ENCODE assay signal across 8 cellular contexts in genomic region chr2:45860136-45861106, GRCh38.
A peak's percentile ranks its signal among the peaks of the same experiment; 100 is the strongest.
DNase-seq lines count a peak whose midpoint lies in the region; ATAC-seq and TF ChIP-seq lines count a peak whose summit lies in the region.

No MANE protein-coding gene starts in this region.

- in situ Hi-C loops in gastrocnemius medialis (cut with MboI; ENCODE audit: low sequenced_read_pairs in 4 of 4) (no loop called here), G401 (cut with HindIII; ENCODE audit: low sequenced_read_pairs) (no loop called here)

- peaks cover 27% of the 10 kb centered on the region for H3K4me1 ChIP-seq in CD8-positive, alpha-beta memory T cell (ENCODE audit: insufficient read depth, low read length)
- H3K4me1 ChIP-seq in gastrocnemius medialis = peaks cover 9 to 35% of the 10 kb centered on the region in 2 donors

- peaks cover 0 to 4% (median 2%) of the 10 kb centered on the region in 3 donors for H3K36me3 Mint-ChIP-seq in CD8-positive, alpha-beta memory T cell
- no peaks in the 10 kb centered on the region for H3K36me3 Mint-ChIP-seq in activated naive CD8-positive, alpha-beta T cell treated with anti-CD3 and anti-CD28 coated beads for 36 hours

- H3K4me3 ChIP-seq in CD8-positive, alpha-beta memory T cell (ENCODE audit: low read length) = peak overlapping the region; percentile 46
- H3K4me3 ChIP-seq in Jurkat, Clone E6-1 (ENCODE audit: low read length) = peak overlapping the region; percentile 44
- peak overlapping the region in 3 of 4 donors; percentile 8 to 35 (median 26) for H3K4me3 ChIP-seq in gastrocnemius medialis

- no peak for TF ChIP-seq CTCF in gastrocnemius medialis (IDR thresholded peaks at IDR 0.05 in 4 of 5, conservative IDR thresholded peaks at IDR 0.05 in 1 of 5)

- peak overlapping the region; percentile 44 to 92 (median 84) for H3K4me3 Mint-ChIP-seq in CD8-positive, alpha-beta memory T cell
- H3K4me3 Mint-ChIP-seq in activated naive CD8-positive, alpha-beta T cell treated with anti-CD3 and anti-CD28 coated beads for 36 hours = peak overlapping the region; percentile 80

- H3K27ac Mint-ChIP-seq in CD8-positive, alpha-beta memory T cell = peak overlapping the region in 6 of 8 donors; percentile 30 to 94 (median 79)
- H3K27ac Mint-ChIP-seq in activated naive CD8-positive, alpha-beta T cell treated with anti-CD3 and anti-CD28 coated beads for 36 hours = peak overlapping the region; percentile 79

- no peaks in the 10 kb centered on the region for H3K36me3 ChIP-seq in CD8-positive, alpha-beta memory T cell (ENCODE audit: insufficient read depth, low read length)
- H3K36me3 ChIP-seq in gastrocnemius medialis = no peaks in the 10 kb centered on the region

- peak overlapping the region; percentile 6 for H3K27ac ChIP-seq in CD8-positive, alpha-beta memory T cell (ENCODE audit: low read depth, low read length)
- peak overlapping the region; percentile 2 to 46 (median 29) for H3K27ac ChIP-seq in gastrocnemius medialis

- peak in 2 of 5 donors; percentile 6 to 46 for DNase-seq in CD8-positive, alpha-beta memory T cell
- DNase-seq in Jurkat, Clone E6-1 (ENCODE audit: low read depth, low spot score) = no peak
- DNase-seq in activated naive CD8-positive, alpha-beta T cell treated with anti-CD3 and anti-CD28 coated beads for 36 hours = peak; percentile 20
- DNase-seq in left ventricle myocardium superior (peak; percentile 54), gastrocnemius medialis (peak in 1 of 2 donors; percentile 29), G401 (ENCODE audit: low spot score) (no peak), NCI-H774 (lab: John Stamatoyannopoulos, UW) (no peak)

- ATAC-seq in left ventricle myocardium superior = peak; percentile 78
- ATAC-seq in gastrocnemius medialis = peak; percentile 43 to 48
- no peak for ATAC-seq in GM19397 (IDR thresholded peaks at IDR 0.05; ENCODE audit: unreplicated experiment)

- CTCF ChIA-PET in CD8-positive, alpha-beta memory T cell (lab: Charles Lee) = no interaction called here

- H3K4me1 Mint-ChIP-seq in CD8-positive, alpha-beta memory T cell = peaks cover 24 to 30% (median 26%) of the 10 kb centered on the region in 3 donors
- peaks cover 40% of the 10 kb centered on the region for H3K4me1 Mint-ChIP-seq in activated naive CD8-positive, alpha-beta T cell treated with anti-CD3 and anti-CD28 coated beads for 36 hours

- no peaks in the 10 kb centered on the region for H3K27me3 ChIP-seq in CD8-positive, alpha-beta memory T cell (ENCODE audit: insufficient read depth, low read length, poor library complexity, severe bottlenecking)
- no peaks in the 10 kb centered on the region for H3K27me3 ChIP-seq in gastrocnemius medialis

- no peaks in the 10 kb centered on the region for H3K9me3 ChIP-seq in CD8-positive, alpha-beta memory T cell (ENCODE audit: low read length)
- H3K9me3 ChIP-seq in gastrocnemius medialis = no peaks in the 10 kb centered on the region

- H3K9me3 Mint-ChIP-seq in CD8-positive, alpha-beta memory T cell = no peaks in the 10 kb centered on the region
- H3K9me3 Mint-ChIP-seq in activated naive CD8-positive, alpha-beta T cell treated with anti-CD3 and anti-CD28 coated beads for 36 hours = no peaks in the 10 kb centered on the region

- POLR2A ChIA-PET in CD8-positive, alpha-beta memory T cell (lab: Charles Lee) = no interaction called here

- intact Hi-C loops in left ventricle myocardium superior (cut with micrococcal nuclease) = no loop called here
- intact Hi-C loops in gastrocnemius medialis (cut with DNase I; ENCODE audit: low total_unique reads) = no loop called here

- TF ChIP-seq POLR2A in gastrocnemius medialis (IDR thresholded peaks at IDR 0.05) = no peak

- H3K27me3 Mint-ChIP-seq in CD8-positive, alpha-beta memory T cell = no peaks in the 10 kb centered on the region
- H3K27me3 Mint-ChIP-seq in activated naive CD8-positive, alpha-beta T cell treated with anti-CD3 and anti-CD28 coated beads for 36 hours = no peaks in the 10 kb centered on the region

Comparison
In these comparisons a context has a peak if more than half of its experiments do, and no peak if none do; other contexts are left out.
1. DNase-seq: peak in activated naive CD8-positive, alpha-beta T cell treated with anti-CD3 and anti-CD28 coated beads for 36 hours (single experiment) and left ventricle myocardium superior (single experiment); none in Jurkat, Clone E6-1 (single experiment), G401 (single experiment) and NCI-H774 (single experiment).
2. Peak in every context shown above with its lines, with median percentiles within 50 percentile points of each other: H3K4me3 ChIP-seq.